26 cellular contexts compared by ENCODE assay signal in genomic region chr17:12977008-12977751, GRCh38. TPM values are rescaled to one million over a fixed set of nuclear protein-coding genes. Genes with fewer than 3 reads are reported as not detected.
DNase-seq lines count a peak whose midpoint lies in the region; ATAC-seq, FAIRE-seq and TF ChIP-seq lines count a peak whose summit lies in the region.
"Had no signal": no experiment of that assay in that cellular context is flagged by ENCODE, and none has a peak within 500 bp of the region (broad histone marks: within the 10 kb centered on the region; RNA-seq: fewer than 3 reads in every experiment).

No MANE protein-coding gene starts in this region.

- no peak overlapping the region for H2AFZ ChIP-seq in mammary epithelial cell (ENCODE audit: low read depth, low read length)
- H2AFZ ChIP-seq in mesenchymal stem cell (ENCODE audit: low read depth, low read length), result no peak overlapping the region

- H3K14ac ChIP-seq in mesenchymal stem cell (ENCODE audit: low read length in 2 of 2), result no peak overlapping the region

- no peak overlapping the region for H2BK5ac ChIP-seq in mesenchymal stem cell (ENCODE audit: low read depth, low read length, poor library complexity, severe bottlenecking)

- H3K4me3 ChIP-seq in mammary epithelial cell (replicated peaks in 1 of 3; ENCODE audit: insufficient read depth in 1 of 3, low read depth in 2 of 3, low read length in 3 of 3) (no peak overlapping the region), bronchial epithelial cell (ENCODE audit: low read depth, low read length) (no peak overlapping the region), upper lobe of right lung (no peak overlapping the region), right lobe of liver (no peak overlapping the region), mesenchymal stem cell (ENCODE audit: insufficient read depth in 1 of 2, low read depth in 1 of 2, low read length in 2 of 2) (no peak overlapping the region)
- H3K4me3 ChIP-seq: coronary artery, spleen, tibial artery had no signal

- no peak overlapping the region for H3K27ac ChIP-seq in mammary epithelial cell (ENCODE audit: insufficient read depth, low read depth, low read length)
- no peak overlapping the region for H3K27ac ChIP-seq in upper lobe of right lung
- H3K27ac ChIP-seq in right lobe of liver, result no peak overlapping the region
- no peak overlapping the region for H3K27ac ChIP-seq in mesenchymal stem cell (ENCODE audit: low read length, poor library complexity, severe bottlenecking)
- H3K27ac ChIP-seq: 22Rv1, coronary artery, RWPE1, spleen, tibial artery had no signal

- no peaks in the 10 kb centered on the region for H3K36me3 Mint-ChIP-seq in MCF 10A (ENCODE audit: insufficient read depth, unreplicated experiment)
- H3K36me3 Mint-ChIP-seq: activated CD4-positive, alpha-beta memory T cell treated with anti-CD3 and anti-CD28 coated beads for 36 hours had no signal

- 58% methylated on average over 12 of the region's 13 CpGs for WGBS in mammary epithelial cell (ENCODE audit: low coverage, missing lambda C conversion rate)
- WGBS in right lobe of liver (ENCODE audit: insufficient coverage, low coverage, low lambda C conversion rate, missing lambda C conversion rate), result 85% methylated on average over 13 of the region's 13 CpGs
- 70% methylated on average over 12 of the region's 13 CpGs for WGBS in mesenchymal stem cell

- DNase-seq in MCF 10A (ENCODE audit: unreplicated experiment), result peak; percentile 41
- no peak for DNase-seq in mammary epithelial cell
- peak; percentile 37 for DNase-seq in bronchial epithelial cell (ENCODE audit: low read depth)
- DNase-seq in iPS-NIHi11 (ENCODE audit: low spot score), result peak; percentile 60
- no peak for DNase-seq in upper lobe of right lung
- DNase-seq in right lobe of liver, result no peak
- no peak for DNase-seq in NCI-H510A treated with DMSO at 0.1 percent for 48 hours (lab: John Stamatoyannopoulos, UW)
- DNase-seq in mesenchymal stem cell, result no peak
- DNase-seq: activated CD4-positive, alpha-beta memory T cell treated with anti-CD3 and anti-CD28 coated beads for 36 hours; activated gamma-delta T cell treated with Interleukin-2 at 50 U/mL for 16 hours; DMS79; KBM-7; kidney glomerular epithelial cell; NCI-H1694 treated with DMSO at 0.1 percent for 48 hours; NCI-H2171 treated with DMSO at 0.1 percent for 48 hours; NCI-H526 treated with DMSO at 0.1 percent for 48 hours; retina; spleen; stimulated activated CD4-positive, alpha-beta T cell treated with anti-CD3 and anti-CD28 coated beads, Interleukin-4, amount 100 ng/mL, for 24 hours; stimulated activated naive CD4-positive, alpha-beta T cell treated with Interleukin-2 at 50 U/mL for 16 hours; tibial artery had no signal

- in situ Hi-C loops in mammary epithelial cell (cut with MboI; ENCODE audit: low sequenced_read_pairs in 2 of 2), result no loop called here

- H3K4me1 ChIP-seq in mammary epithelial cell (ENCODE audit: insufficient read depth, low read length) (no peaks in the 10 kb centered on the region), upper lobe of right lung (no peaks in the 10 kb centered on the region), right lobe of liver (peaks cover 0 to 11% (median 0%) of the 10 kb centered on the region in 4 donors), mesenchymal stem cell (ENCODE audit: control insufficient read depth, insufficient read depth, low read depth, low read length) (peaks cover 14% of the 10 kb centered on the region)

- no peak overlapping the region for H3K4ac ChIP-seq in mesenchymal stem cell (ENCODE audit: low read depth in 1 of 2, low read length in 2 of 2)

- no peak overlapping the region for H4K8ac ChIP-seq in mesenchymal stem cell (ENCODE audit: low read length)

- no peaks in the 10 kb centered on the region for H3K9me3 Mint-ChIP-seq in MCF 10A (ENCODE audit: unreplicated experiment)
- H3K9me3 Mint-ChIP-seq: activated CD4-positive, alpha-beta memory T cell treated with anti-CD3 and anti-CD28 coated beads for 36 hours had no signal

- H2BK12ac ChIP-seq in mesenchymal stem cell (ENCODE audit: low read length in 2 of 2), result no peak overlapping the region

- H3K36me3 ChIP-seq in mammary epithelial cell (ENCODE audit: insufficient read depth, low read length), result no peaks in the 10 kb centered on the region
- H3K36me3 ChIP-seq in bronchial epithelial cell (ENCODE audit: control insufficient read depth, insufficient read depth, low read length), result no peaks in the 10 kb centered on the region
- H3K36me3 ChIP-seq in upper lobe of right lung, result no peaks in the 10 kb centered on the region
- no peaks in the 10 kb centered on the region for H3K36me3 ChIP-seq in right lobe of liver
- H3K36me3 ChIP-seq in mesenchymal stem cell (ENCODE audit: control insufficient read depth in 1 of 2, insufficient read depth in 2 of 2, low read depth in 1 of 2, low read length in 2 of 2), result no peaks in the 10 kb centered on the region
- H3K36me3 ChIP-seq: spleen, tibial artery had no signal

- FAIRE-seq in bronchial epithelial cell (lab: Jason Lieb, UNC), result no peak
- FAIRE-seq: endometrium, GM12891 had no signal

- ATAC-seq in upper lobe of right lung, result peak; percentile 50
- no peak for ATAC-seq in right lobe of liver

- intact Hi-C loops in MCF 10A (cut with micrococcal nuclease), result no loop called here
- intact Hi-C loops in mammary epithelial cell (cut with micrococcal nuclease), result no loop called here
- intact Hi-C loops in upper lobe of right lung (cut with DNase I), result no loop called here
- intact Hi-C loops in right lobe of liver (cut with DNase I), result no loop called here

- CTCF ChIA-PET in MCF 10A (lab: Yijun Ruan, JAX), result interaction anchor here (0.6 to 1.4 kb wide), 3 partner anchors 20 to 236 kb away, joined by 3 to 4 read pairs (median 4); no protein-coding TSS in a partner anchor
- CTCF ChIA-PET in mammary epithelial cell (lab: Charles Lee; ENCODE audit: low non-redundant PET), result no interaction called here

- H2BK15ac ChIP-seq in mesenchymal stem cell (ENCODE audit: low read depth, poor library complexity, severe bottlenecking), result no peak overlapping the region

- H3K23ac ChIP-seq in mesenchymal stem cell (ENCODE audit: low read length in 2 of 2), result no peak overlapping the region

- H3K4me2 ChIP-seq in mammary epithelial cell (ENCODE audit: insufficient read depth, low read depth, low read length), result no peak overlapping the region
- H3K4me2 ChIP-seq in mesenchymal stem cell (ENCODE audit: low read length, poor library complexity, severe bottlenecking), result no peak overlapping the region

- H3K9ac ChIP-seq in mammary epithelial cell (ENCODE audit: insufficient read depth, low read length) (no peak overlapping the region), mesenchymal stem cell (ENCODE audit: low read length) (no peak overlapping the region)

- H3K27me3 ChIP-seq in mammary epithelial cell (ENCODE audit: insufficient read depth, low read length) (peaks cover 2% of the 10 kb centered on the region), bronchial epithelial cell (ENCODE audit: control insufficient read depth, insufficient read depth, low read length) (no peaks in the 10 kb centered on the region), upper lobe of right lung (no peaks in the 10 kb centered on the region), right lobe of liver (no peaks in the 10 kb centered on the region), mesenchymal stem cell (ENCODE audit: control insufficient read depth in 1 of 2, insufficient read depth in 1 of 2, low read length in 2 of 2) (peaks cover 4 to 6% of the 10 kb centered on the region in 2 experiments)
- H3K27me3 ChIP-seq: tibial artery had no signal

- no peak overlapping the region for H3K27ac Mint-ChIP-seq in MCF 10A (ENCODE audit: low read depth, unreplicated experiment)
- H3K27ac Mint-ChIP-seq: activated CD4-positive, alpha-beta memory T cell treated with anti-CD3 and anti-CD28 coated beads for 36 hours had no signal

- no peak overlapping the region for H4K91ac ChIP-seq in mesenchymal stem cell (ENCODE audit: low read length)

- TF ChIP-seq CTCF in MCF 10A (IDR thresholded peaks at IDR 0.05; ENCODE audit: unreplicated experiment) (no peak), mammary epithelial cell (conservative IDR thresholded peaks at IDR 0.05 in 1 of 2, IDR thresholded peaks at IDR 0.05 in 1 of 2; ENCODE audit: extremely low read depth in 1 of 2, insufficient read depth in 1 of 2, low read depth in 1 of 2, low read length in 2 of 2) (no peak), bronchial epithelial cell (IDR thresholded peaks at IDR 0.05; ENCODE audit: insufficient read depth, low read length, severe bottlenecking) (no peak), upper lobe of right lung (IDR thresholded peaks at IDR 0.05) (no peak), right lobe of liver (IDR thresholded peaks at IDR 0.05) (no peak)

- H3K4me1 Mint-ChIP-seq in MCF 10A (ENCODE audit: insufficient read depth, unreplicated experiment), result peaks cover 7% of the 10 kb centered on the region

- no peaks in the 10 kb centered on the region for H3K79me1 ChIP-seq in mesenchymal stem cell (replicated peaks; ENCODE audit: low read length, poor library complexity, severe bottlenecking)

- H3K18ac ChIP-seq in mesenchymal stem cell (ENCODE audit: low read depth in 1 of 2, low read length in 2 of 2), result no peak overlapping the region

- POLR2A ChIA-PET in MCF 10A (lab: Yijun Ruan, JAX), result interaction anchor here (0.6 to 1.2 kb wide), 2 partner anchors 9 to 872 kb away, joined by 3 read pairs; no protein-coding TSS in a partner anchor

- no peak for TF ChIP-seq POLR2A in right lobe of liver (IDR thresholded peaks at IDR 0.05)

- H2AK5ac ChIP-seq in mesenchymal stem cell (ENCODE audit: low read length, severe bottlenecking), result no peak overlapping the region

- H3K4me3 Mint-ChIP-seq in MCF 10A (ENCODE audit: unreplicated experiment), result no peak overlapping the region
- H3K4me3 Mint-ChIP-seq: activated CD4-positive, alpha-beta memory T cell treated with anti-CD3 and anti-CD28 coated beads for 36 hours had no signal

- dilution Hi-C loops in mammary epithelial cell (cut with HindIII; ENCODE audit: low sequenced_read_pairs), result no loop called here

- H3K79me2 ChIP-seq in mammary epithelial cell (ENCODE audit: insufficient read depth, low read length), result no peaks in the 10 kb centered on the region

- H3K9me3 ChIP-seq in mammary epithelial cell (replicated peaks; ENCODE audit: insufficient read depth, low read length) (peaks cover 4% of the 10 kb centered on the region), upper lobe of right lung (no peaks in the 10 kb centered on the region), right lobe of liver (no peaks in the 10 kb centered on the region), mesenchymal stem cell (ENCODE audit: control insufficient read depth, low read length) (no peaks in the 10 kb centered on the region)
- H3K9me3 ChIP-seq: spleen, tibial artery had no signal

- no peak overlapping the region for H2BK120ac ChIP-seq in mesenchymal stem cell (ENCODE audit: low read depth, low read length)

- H3K27me3 Mint-ChIP-seq in MCF 10A (ENCODE audit: insufficient read depth, unreplicated experiment), result peaks cover 2% of the 10 kb centered on the region

- H4K20me1 ChIP-seq in mammary epithelial cell (ENCODE audit: insufficient read depth, low read length), result no peaks in the 10 kb centered on the region

- BruUV-seq in MCF 10A (replicated peaks; lab: Mats Ljungman, UMichigan) (no TSS peak), mammary epithelial cell (replicated peaks; lab: Mats Ljungman, UMichigan) (no TSS peak)

RNA-seq across cellular contexts. Expression of gene ELAC2, which starts 40.6 kb away (rescaled TPM):
- total RNA-seq in MCF 10A (2022), result 67.1 and 67.4 TPM in 2 replicates
- 100 to 1,000 TPM in 1 of 2 donors, 10 to 100 TPM in 1; 69.9 to 107 TPM for total RNA-seq in mammary epithelial cell
- polyA plus RNA-seq in mammary epithelial cell, result 88.5 TPM
- 142 TPM for polyA minus RNA-seq in mammary epithelial cell
- total RNA-seq in bronchial epithelial cell, result 73.5 and 85.8 TPM in 2 replicates
- total RNA-seq in upper lobe of right lung, result 35.3 TPM
- 10 to 100 TPM; 28.7 to 72.8 (median 36.2) TPM for total RNA-seq in right lobe of liver
- polyA plus RNA-seq in mesenchymal stem cell (2013, experiment 1 of 2), result 35.5 TPM
- 37.2 TPM for polyA plus RNA-seq in mesenchymal stem cell (2013, experiment 2 of 2)

Comparison
In these comparisons a context has a peak if more than half of its experiments do, and no peak if none do; other contexts are left out.
1. DNase-seq: peak in MCF 10A (single experiment), bronchial epithelial cell (single experiment) and iPS-NIHi11 (single experiment); none in mammary epithelial cell (single experiment), upper lobe of right lung (single experiment), right lobe of liver (0 of 3), NCI-H510A treated with DMSO at 0.1 percent for 48 hours (single experiment) and mesenchymal stem cell (single experiment).